7 cellular contexts compared by ENCODE assay signal in the genomic region with DNA sequence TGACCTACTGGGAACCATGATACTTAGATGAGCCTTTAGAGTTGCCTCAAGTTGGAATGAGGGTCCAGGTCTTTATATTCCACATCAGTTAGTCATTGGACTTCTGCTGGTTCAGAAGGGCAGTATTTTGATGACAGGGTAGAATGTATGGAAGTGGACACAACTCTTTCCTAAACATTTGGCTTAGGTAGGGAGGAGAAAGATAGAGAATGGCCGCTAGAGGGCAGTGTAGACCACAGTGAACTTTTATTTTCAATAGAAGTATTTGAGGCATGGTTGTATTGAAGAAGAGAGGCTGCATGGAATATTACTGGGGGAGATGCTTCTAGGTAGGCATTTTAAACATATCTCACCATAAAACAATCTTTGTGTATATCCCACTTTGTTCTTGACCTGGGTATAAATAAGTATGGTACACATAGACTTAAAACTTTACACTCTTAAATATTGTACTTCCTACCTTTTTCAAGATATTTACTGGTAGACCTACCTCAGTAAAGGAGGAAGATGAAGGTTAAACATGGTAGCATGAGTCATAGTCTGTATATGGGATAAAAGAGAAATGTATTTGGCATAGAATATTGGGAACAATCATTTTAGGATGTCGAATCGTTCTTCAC.
DNase-seq lines count a peak whose midpoint lies in the region; ATAC-seq, FAIRE-seq and TF ChIP-seq lines count a peak whose summit lies in the region.

No MANE protein-coding gene starts in this region.

- H3K4me2 ChIP-seq in DOHH2 (ENCODE audit: low read length) (no peak overlapping the region), astrocyte (ENCODE audit: low read length) (no peak overlapping the region)

- no peaks in the 10 kb centered on the region for H3K36me3 Mint-ChIP-seq in astrocyte (ENCODE audit: low read depth, unreplicated experiment)

- ATAC-seq in GM19438 (IDR thresholded peaks at IDR 0.05; ENCODE audit: low read depth, unreplicated experiment) (peak; percentile 63), HG03575 (IDR thresholded peaks at IDR 0.05; ENCODE audit: extremely low read depth, insufficient number of reproducible peaks, low FRiP score, unreplicated experiment) (peak; percentile 46)

- TF ChIP-seq CTCF in DOHH2 (IDR thresholded peaks at IDR 0.05; ENCODE audit: low read depth, low read length, poor library complexity, severe bottlenecking): peak; percentile 83
- TF ChIP-seq CTCF in astrocyte (IDR thresholded peaks at IDR 0.05; ENCODE audit: insufficient read depth, low read depth, low read length): peak; percentile 77

- H3K4me3 Mint-ChIP-seq in astrocyte (ENCODE audit: unreplicated experiment): no peak overlapping the region

- H3K27ac ChIP-seq in DOHH2 (ENCODE audit: low read depth, low read length) (no peak overlapping the region), astrocyte (ENCODE audit: low read depth, low read length) (no peak overlapping the region)

- H4K20me1 ChIP-seq in DOHH2 (ENCODE audit: control insufficient read depth, insufficient read depth, low read depth, low read length) (no peaks in the 10 kb centered on the region), astrocyte (ENCODE audit: insufficient read depth, low read length) (no peaks in the 10 kb centered on the region)

- no peaks in the 10 kb centered on the region for H3K27me3 ChIP-seq in DOHH2 (ENCODE audit: control insufficient read depth, low read length)
- no peaks in the 10 kb centered on the region for H3K27me3 ChIP-seq in astrocyte (ENCODE audit: insufficient read depth, low read length)

- H3K9me3 ChIP-seq in DOHH2 (ENCODE audit: control insufficient read depth, insufficient read depth, low read length) (no peaks in the 10 kb centered on the region), astrocyte (ENCODE audit: insufficient read depth, low read depth, low read length) (no peaks in the 10 kb centered on the region)

- no peak overlapping the region for H3K27ac Mint-ChIP-seq in astrocyte (ENCODE audit: unreplicated experiment)

- H3K36me3 ChIP-seq in DOHH2 (ENCODE audit: control insufficient read depth, low read length) (no peaks in the 10 kb centered on the region), astrocyte (ENCODE audit: insufficient read depth, low read length) (no peaks in the 10 kb centered on the region)

- no peaks in the 10 kb centered on the region for H3K9me3 Mint-ChIP-seq in astrocyte (ENCODE audit: unreplicated experiment)

- no peaks in the 10 kb centered on the region for H3K4me1 ChIP-seq in DOHH2 (ENCODE audit: control insufficient read depth, low read length)
- no peaks in the 10 kb centered on the region for H3K4me1 ChIP-seq in astrocyte (ENCODE audit: insufficient read depth, low read length)

- peak; percentile 72 for DNase-seq in RPMI8226
- peak; percentile 25 for DNase-seq in astrocyte (ENCODE audit: low read depth)
- peak; percentile 81 for DNase-seq in iPS DF 4.7 (ENCODE audit: extremely low read depth, low spot score)
- peak; percentile 4 to 38 (median 5) for DNase-seq in stimulated activated CD4-positive, alpha-beta T cell treated with anti-CD3 and anti-CD28 coated beads, Interleukin-12 subunit alpha, Interleukin-12 subunit beta, amount 100 ng/mL, for 48 hours (ENCODE audit: low read depth in 2 of 3, low spot score in 1 of 3)

- no peak overlapping the region for H2AFZ ChIP-seq in astrocyte (ENCODE audit: low read depth, low read length)

- peak; percentile 56 for FAIRE-seq in astrocyte (lab: Jason Lieb, UNC)

- no peak overlapping the region for H3K4me3 ChIP-seq in DOHH2 (ENCODE audit: low read length)
- no peak overlapping the region for H3K4me3 ChIP-seq in astrocyte (ENCODE audit: insufficient read depth, low read depth, low read length)

- H3K4me1 Mint-ChIP-seq in astrocyte (ENCODE audit: low read depth, unreplicated experiment): peaks cover 5% of the 10 kb centered on the region

- no peaks in the 10 kb centered on the region for H3F3A ChIP-seq in DOHH2 (ENCODE audit: control insufficient read depth, insufficient read depth)

- no peaks in the 10 kb centered on the region for H3K9me2 ChIP-seq in DOHH2 (replicated peaks; ENCODE audit: control insufficient read depth, low read length)

- H3K79me2 ChIP-seq in DOHH2 (ENCODE audit: control insufficient read depth, low read length) (no peaks in the 10 kb centered on the region), astrocyte (ENCODE audit: insufficient read depth, low read length) (no peaks in the 10 kb centered on the region)

- H3K27me3 Mint-ChIP-seq in astrocyte (ENCODE audit: low read depth, unreplicated experiment): no peaks in the 10 kb centered on the region

- no peak overlapping the region for H3K9ac ChIP-seq in astrocyte (ENCODE audit: low read length)

Comparison
In these comparisons a context has a peak if more than half of its experiments do, and no peak if none do; other contexts are left out.
1. DNase-seq: peak in every context shown above with its lines; median percentile 81 in iPS DF 4.7; 72 in RPMI8226; 25 in astrocyte; 5 in stimulated activated CD4-positive, alpha-beta T cell treated with anti-CD3 and anti-CD28 coated beads, Interleukin-12 subunit alpha, Interleukin-12 subunit beta, amount 100 ng/mL, for 48 hours.